Comparison of ENCODE assay signal across 20 cellular contexts in genomic region chr19:16613841-16614240, GRCh38. TPM values are rescaled to one million over a fixed set of nuclear protein-coding genes. Genes with fewer than 3 reads are reported as not detected.
DNase-seq lines count a peak whose midpoint lies in the region; ATAC-seq and TF ChIP-seq lines count a peak whose summit lies in the region.
"Had no signal": no experiment of that assay in that cellular context is flagged by ENCODE, and none has a peak within 500 bp of the region (broad histone marks: within the 10 kb centered on the region; RNA-seq: fewer than 3 reads in every experiment).

No MANE protein-coding gene starts in this region.

- H3K27me3 Mint-ChIP-seq in CD8-positive, alpha-beta memory T cell, result peaks cover 0 to 4% of the 10 kb centered on the region in 2 donors

- peaks cover 27% of the 10 kb centered on the region for H3K79me2 ChIP-seq in trophoblast cell (ENCODE audit: control insufficient read depth, insufficient read depth, low read length, poor library complexity)

- POLR2A ChIA-PET in CD8-positive, alpha-beta memory T cell (lab: Charles Lee), result no interaction called here

- no peak overlapping the region for H4K8ac ChIP-seq in trophoblast cell (ENCODE audit: low read depth, low read length)

- no peaks in the 10 kb centered on the region for H3K9me3 ChIP-seq in CD8-positive, alpha-beta memory T cell (ENCODE audit: low read length)
- H3K9me3 ChIP-seq in lung (ENCODE audit: control insufficient read depth in 2 of 2, insufficient read depth in 1 of 2, low read length in 1 of 2) (no peaks in the 10 kb centered on the region), trophoblast cell (ENCODE audit: insufficient read depth, low read depth, low read length) (no peaks in the 10 kb centered on the region)

- H3K79me1 ChIP-seq in trophoblast cell (ENCODE audit: low read length), result peaks cover 3% of the 10 kb centered on the region

- 65 to 81% methylated on average over 2 of the region's 2 CpGs for WGBS in lung, 2 donors
- WGBS in trophoblast cell (ENCODE audit: extremely low coverage, insufficient coverage, insufficient read length), result no CpG with 5 or more reads among the region's 2 CpGs

- H4K12ac ChIP-seq in trophoblast cell (ENCODE audit: low read depth, low read length), result no peak overlapping the region

- no peak overlapping the region for H2AK5ac ChIP-seq in trophoblast cell (ENCODE audit: low read length)

- H3K36me3 ChIP-seq in CD8-positive, alpha-beta memory T cell (ENCODE audit: insufficient read depth, low read length), result no peaks in the 10 kb centered on the region
- H3K36me3 ChIP-seq in lung (ENCODE audit: control insufficient read depth in 2 of 2, insufficient read depth in 2 of 2, low read length in 2 of 2) (no peaks in the 10 kb centered on the region), trophoblast cell (ENCODE audit: control insufficient read depth in 1 of 2, insufficient read depth in 2 of 2, low read length in 2 of 2) (peaks cover 0 to 3% of the 10 kb centered on the region in 2 experiments)

- H3K27ac Mint-ChIP-seq in activated naive CD4-positive, alpha-beta T cell treated with anti-CD3 and anti-CD28 coated beads, Interleukin-2, amount 50 U/mL, for 72 hours, result peak overlapping the region; percentile 20 to 22
- H3K27ac Mint-ChIP-seq in CD8-positive, alpha-beta memory T cell, result peak overlapping the region in 5 of 8 donors; percentile 26 to 74 (median 56)

- no peaks in the 10 kb centered on the region for H3K9me3 Mint-ChIP-seq in activated naive CD4-positive, alpha-beta T cell treated with anti-CD3 and anti-CD28 coated beads, Interleukin-2, amount 50 U/mL, for 72 hours
- H3K9me3 Mint-ChIP-seq in CD8-positive, alpha-beta memory T cell, result no peaks in the 10 kb centered on the region

- no peak overlapping the region for H3K27ac ChIP-seq in CD8-positive, alpha-beta memory T cell (ENCODE audit: low read depth, low read length)
- no peak overlapping the region for H3K27ac ChIP-seq in lung (ENCODE audit: low read depth in 1 of 2, low read length in 1 of 2)
- H3K27ac ChIP-seq in trophoblast cell (ENCODE audit: low read depth, low read length), result no peak overlapping the region
- H3K27ac ChIP-seq: SK-N-MC had no signal

- H3K4me2 ChIP-seq in trophoblast cell (ENCODE audit: low read length), result no peak overlapping the region

- H3K14ac ChIP-seq in trophoblast cell (ENCODE audit: low read length), result no peak overlapping the region

- CTCF ChIA-PET in CD8-positive, alpha-beta memory T cell (lab: Charles Lee), result interaction anchor here (0.9 kb wide), 2 partner anchors 19 to 29 kb away, joined by 3 to 4 read pairs; no protein-coding TSS in a partner anchor

- H3K4me1 ChIP-seq in CD8-positive, alpha-beta memory T cell (ENCODE audit: insufficient read depth, low read length), result peaks cover 36% of the 10 kb centered on the region
- H3K4me1 ChIP-seq in lung (ENCODE audit: control insufficient read depth in 2 of 2, insufficient read depth in 2 of 2, low read length in 2 of 2) (peaks cover 15 to 28% of the 10 kb centered on the region in 2 donors), trophoblast cell (ENCODE audit: control insufficient read depth in 1 of 2, insufficient read depth in 2 of 2, low read length in 2 of 2) (peaks cover 10 to 12% of the 10 kb centered on the region in 2 experiments)

- H3K4me3 Mint-ChIP-seq in CD8-positive, alpha-beta memory T cell, result no peak overlapping the region

- no peak overlapping the region for H3K9ac ChIP-seq in trophoblast cell (ENCODE audit: low read length)

- TF ChIP-seq CTCF in lung (IDR thresholded peaks at IDR 0.05; ENCODE audit: control extremely low read depth, extremely low read depth), result no peak
- no peak for TF ChIP-seq CTCF in GM13976 (IDR thresholded peaks at IDR 0.05; ENCODE audit: borderline replicate concordance, control extremely low read depth, extremely low read depth, insufficient read depth, missing control alignments)

- H3K18ac ChIP-seq in trophoblast cell (ENCODE audit: low read length), result no peak overlapping the region

- no peak overlapping the region for H3K4me3 ChIP-seq in CD8-positive, alpha-beta memory T cell (ENCODE audit: low read length)
- peak overlapping the region; percentile 5 for H3K4me3 ChIP-seq in lung
- no peak overlapping the region for H3K4me3 ChIP-seq in trophoblast cell (ENCODE audit: low read depth, low read length)
- H3K4me3 ChIP-seq: GM12878, SK-N-MC had no signal

- no peak for ATAC-seq in activated naive CD4-positive, alpha-beta T cell treated with anti-CD3 and anti-CD28 coated beads, Interleukin-2, amount 50 U/mL, for 72 hours
- ATAC-seq in lung (ENCODE audit: insufficient read depth, low FRiP score), result no peak
- ATAC-seq: GM12878, HepG2 had no signal

- H2BK12ac ChIP-seq in trophoblast cell (ENCODE audit: low read length), result no peak overlapping the region

- H3K27me3 ChIP-seq in CD8-positive, alpha-beta memory T cell (ENCODE audit: insufficient read depth, low read length, poor library complexity, severe bottlenecking), result no peaks in the 10 kb centered on the region
- no peaks in the 10 kb centered on the region for H3K27me3 ChIP-seq in lung (ENCODE audit: control insufficient read depth, insufficient read depth)
- no peaks in the 10 kb centered on the region for H3K27me3 ChIP-seq in trophoblast cell (ENCODE audit: insufficient read depth, low read length)

- H3K23ac ChIP-seq in trophoblast cell (ENCODE audit: low read length), result no peak overlapping the region

- H4K91ac ChIP-seq in trophoblast cell (ENCODE audit: low read depth, low read length), result no peak overlapping the region

- no peaks in the 10 kb centered on the region for H3K36me3 Mint-ChIP-seq in activated naive CD4-positive, alpha-beta T cell treated with anti-CD3 and anti-CD28 coated beads, Interleukin-2, amount 50 U/mL, for 72 hours
- H3K36me3 Mint-ChIP-seq in CD8-positive, alpha-beta memory T cell, result peaks cover 0 to 4% (median 2%) of the 10 kb centered on the region in 3 donors

- no peak overlapping the region for H2BK5ac ChIP-seq in trophoblast cell (ENCODE audit: low read depth, low read length, poor library complexity)

- in situ Hi-C loops in GM13976 (cut with MboI; ENCODE audit: low sequenced_read_pairs, unreplicated experiment), result no loop called here

- peak overlapping the region; percentile 88 for H3K4ac ChIP-seq in trophoblast cell (ENCODE audit: low read depth, low read length)

- no peak overlapping the region for H2BK120ac ChIP-seq in trophoblast cell (ENCODE audit: insufficient read depth, low read length, poor library complexity)

- no peak overlapping the region for H2AFZ ChIP-seq in trophoblast cell (ENCODE audit: insufficient read depth, low read length, poor library complexity)

- H3K4me1 Mint-ChIP-seq in CD8-positive, alpha-beta memory T cell, result peaks cover 60 to 88% (median 81%) of the 10 kb centered on the region in 3 donors

- DNase-seq in activated naive CD4-positive, alpha-beta T cell treated with anti-CD3 and anti-CD28 coated beads, Interleukin-2, amount 50 U/mL, for 72 hours (ENCODE audit: low spot score in 2 of 2), result no peak
- no peak for DNase-seq in activated naive CD4-positive, alpha-beta T cell treated with anti-CD3 and anti-CD28 coated beads, Interleukin-2, amount 50 U/mL, for 16 hours
- DNase-seq in CD8-positive, alpha-beta memory T cell, result no peak
- DNase-seq in lung (ENCODE audit: low spot score) (no peak), trophoblast cell (peak; percentile 50 to 59), HK-2 (ENCODE audit: unreplicated experiment) (no peak), GM13976 (ENCODE audit: low spot score) (no peak), DMS153 treated with DMSO at 0.1 percent for 48 hours (lab: John Stamatoyannopoulos, UW; ENCODE audit: unreplicated experiment) (no peak)
- DNase-seq: DMS153, EL, KBM-7, NCI-H1105 treated with DMSO at 0.1 percent for 48 hours, NCI-H1694 treated with DMSO at 0.1 percent for 48 hours, NCI-H510A treated with DMSO at 0.1 percent for 48 hours, NCI-H774, OCI-M1, SHP77 had no signal

RNA-seq across cellular contexts. Expression of gene MED26, which starts 14.2 kb away (rescaled TPM):
- total RNA-seq in activated naive CD4-positive, alpha-beta T cell treated with anti-CD3 and anti-CD28 coated beads, Interleukin-2, amount 50 U/mL, for 72 hours, result 10 to 100 TPM; 24.1 TPM
- 10 to 100 TPM; 14.7 to 17.1 TPM for total RNA-seq in CD8-positive, alpha-beta memory T cell
- 3.1 TPM for polyA plus RNA-seq in CD8-positive, alpha-beta memory T cell
- 10 to 100 TPM in 1 of 2 donors, 1 to 10 TPM in 1; 8.9 to 18.2 TPM for total RNA-seq in lung
- 1 to 10 TPM; 7.0 to 7.4 TPM for polyA plus RNA-seq in lung
- 10.5 and 11.2 TPM in 2 replicates for polyA plus RNA-seq in trophoblast cell (2013)

RNA-seq across cellular contexts. Expression of gene SLC35E1, which starts 41.6 kb away (rescaled TPM):
- 10 to 100 TPM; 39.5 to 58.2 TPM for total RNA-seq in activated naive CD4-positive, alpha-beta T cell treated with anti-CD3 and anti-CD28 coated beads, Interleukin-2, amount 50 U/mL, for 72 hours
- total RNA-seq in CD8-positive, alpha-beta memory T cell, result 10 to 100 TPM; 41.9 to 43.8 TPM
- 30.6 TPM for polyA plus RNA-seq in CD8-positive, alpha-beta memory T cell
- 10 to 100 TPM; 30.3 to 58.1 TPM for total RNA-seq in lung
- polyA plus RNA-seq in lung, result 10 to 100 TPM; 24.9 to 36.4 TPM
- polyA plus RNA-seq in trophoblast cell (2013), result 101 TPM in 2 replicates

RNA-seq across cellular contexts. Expression of gene SMIM7, which starts 46.1 kb away (rescaled TPM):
- total RNA-seq in activated naive CD4-positive, alpha-beta T cell treated with anti-CD3 and anti-CD28 coated beads, Interleukin-2, amount 50 U/mL, for 72 hours, result 10 to 100 TPM; 44.0 to 45.8 TPM
- total RNA-seq in CD8-positive, alpha-beta memory T cell, result 10 to 100 TPM; 61.7 to 64.5 TPM
- polyA plus RNA-seq in CD8-positive, alpha-beta memory T cell, result 64.5 TPM
- 10 to 100 TPM; 78.8 to 78.9 TPM for total RNA-seq in lung
- 10 to 100 TPM; 68.0 to 86.3 TPM for polyA plus RNA-seq in lung
- 65.8 and 66.8 TPM in 2 replicates for polyA plus RNA-seq in trophoblast cell (2013)

RNA-seq across cellular contexts. Expression of gene TMEM38A, which starts 47.1 kb away (rescaled TPM):
- 1 to 10 TPM; 1.6 to 2.5 TPM for total RNA-seq in activated naive CD4-positive, alpha-beta T cell treated with anti-CD3 and anti-CD28 coated beads, Interleukin-2, amount 50 U/mL, for 72 hours
- under 1 TPM; 0.50 to 0.60 TPM for total RNA-seq in CD8-positive, alpha-beta memory T cell
- not detected for polyA plus RNA-seq in CD8-positive, alpha-beta memory T cell
- total RNA-seq in lung, result 1 to 10 TPM; 3.9 to 6.2 TPM
- polyA plus RNA-seq in lung, result 1 to 10 TPM; 3.6 to 3.8 TPM
- 1.4 and 1.6 TPM in 2 replicates for polyA plus RNA-seq in trophoblast cell (2013)

Comparison
In these comparisons a context has a peak if more than half of its experiments do, and no peak if none do; other contexts are left out.
1. DNase-seq: peak in trophoblast cell (2 of 2); none in activated naive CD4-positive, alpha-beta T cell treated with anti-CD3 and anti-CD28 coated beads, Interleukin-2, amount 50 U/mL, for 72 hours (0 of 2), activated naive CD4-positive, alpha-beta T cell treated with anti-CD3 and anti-CD28 coated beads, Interleukin-2, amount 50 U/mL, for 16 hours (single experiment), CD8-positive, alpha-beta memory T cell (0 of 5), lung (single experiment), HK-2 (single experiment), GM13976 (single experiment) and DMS153 treated with DMSO at 0.1 percent for 48 hours (single experiment).